Comparison of ENCODE assay signal across 20 cellular contexts in genomic region chr18:39602112-39602511, GRCh38.
"Had no signal": no experiment of that assay in that cellular context is flagged by ENCODE, and none has a peak within 500 bp of the region (broad histone marks: within the 10 kb centered on the region; RNA-seq: fewer than 3 reads in every experiment).

No MANE protein-coding gene starts in this region.

- H3K9me3 ChIP-seq: right lobe of liver, tibial nerve had no signal

- H3K27me3 ChIP-seq: right lobe of liver, tibial nerve had no signal

- H3K4me1 ChIP-seq: right lobe of liver, tibial nerve had no signal

- H3K4me1 Mint-ChIP-seq: activated CD4-positive, alpha-beta T cell treated with anti-CD3 and anti-CD28 coated beads, Interleukin-2, amount 10 ng/mL, durations not matched to agents 7 days and 5 days; activated naive CD4-positive, alpha-beta T cell treated with anti-CD3 and anti-CD28 coated beads, Interleukin-2, amount 10 ng/mL, durations not matched to agents 7 days and 5 days; activated naive CD8-positive, alpha-beta T cell treated with anti-CD3 and anti-CD28 coated beads, Interleukin-2, amount 50 U/mL, for 24 hours; memory B cell had no signal

- H3K27ac Mint-ChIP-seq: activated CD4-positive, alpha-beta T cell treated with anti-CD3 and anti-CD28 coated beads, Interleukin-2, amount 10 ng/mL, durations not matched to agents 7 days and 5 days; activated CD8-positive, alpha-beta T cell treated with anti-CD3 and anti-CD28 coated beads, Interleukin-2, amount 10 ng/mL, durations not matched to agents 7 days and 5 days; activated naive CD4-positive, alpha-beta T cell treated with anti-CD3 and anti-CD28 coated beads, Interleukin-2, amount 10 ng/mL, durations not matched to agents 7 days and 5 days; activated naive CD8-positive, alpha-beta T cell treated with anti-CD3 and anti-CD28 coated beads, Interleukin-2, amount 50 U/mL, for 24 hours; memory B cell; stimulated activated naive CD8-positive, alpha-beta T cell treated with anti-CD3 and anti-CD28 coated beads, Interleukin-15, Interleukin-2, amounts not matched to agents 100 ng/mL and 50 ng/mL, for 24 hours had no signal

- H3K27ac ChIP-seq: right lobe of liver, tibial nerve had no signal

- DNase-seq: activated CD4-positive, alpha-beta T cell treated with anti-CD3 and anti-CD28 coated beads, Interleukin-2, amount 10 ng/mL, durations not matched to agents 7 days and 5 days; activated CD8-positive, alpha-beta T cell treated with anti-CD3 and anti-CD28 coated beads, Interleukin-2, amount 10 ng/mL, durations not matched to agents 7 days and 5 days; activated naive CD4-positive, alpha-beta T cell treated with anti-CD3 and anti-CD28 coated beads, Interleukin-2, amount 10 ng/mL, durations not matched to agents 7 days and 5 days; activated naive CD8-positive, alpha-beta T cell treated with anti-CD3 and anti-CD28 coated beads, Interleukin-2, amount 50 U/mL, for 24 hours; activated T-cell treated with anti-CD3 and anti-CD28 coated beads, Interleukin-2, amount 50 U/mL, for 4 hours; aorta; cerebellar nuclear complex; cortex of kidney; head of caudate nucleus; kidney glomerular epithelial cell; left ventricle myocardium superior; right lobe of liver; small intestine; stimulated activated CD4-positive, alpha-beta T cell treated with anti-CD3 and anti-CD28 coated beads, Interleukin-15, amount 100 ng/mL, for 24 hours; stimulated activated CD4-positive, alpha-beta T cell treated with anti-CD3 and anti-CD28 coated beads, Interleukin-2, amount 100 ng/mL, for 48 hours; T1000 had no signal

- H3K36me3 Mint-ChIP-seq: activated naive CD4-positive, alpha-beta T cell treated with anti-CD3 and anti-CD28 coated beads, Interleukin-2, amount 10 ng/mL, durations not matched to agents 7 days and 5 days; memory B cell had no signal

- H3K27me3 Mint-ChIP-seq: activated CD4-positive, alpha-beta T cell treated with anti-CD3 and anti-CD28 coated beads, Interleukin-2, amount 10 ng/mL, durations not matched to agents 7 days and 5 days; activated naive CD4-positive, alpha-beta T cell treated with anti-CD3 and anti-CD28 coated beads, Interleukin-2, amount 10 ng/mL, durations not matched to agents 7 days and 5 days; activated naive CD8-positive, alpha-beta T cell treated with anti-CD3 and anti-CD28 coated beads, Interleukin-2, amount 50 U/mL, for 24 hours; memory B cell; stimulated activated naive CD8-positive, alpha-beta T cell treated with anti-CD3 and anti-CD28 coated beads, Interleukin-15, Interleukin-2, amounts not matched to agents 100 ng/mL and 50 ng/mL, for 24 hours had no signal

- H3K9me3 Mint-ChIP-seq: activated CD4-positive, alpha-beta T cell treated with anti-CD3 and anti-CD28 coated beads, Interleukin-2, amount 10 ng/mL, durations not matched to agents 7 days and 5 days; activated naive CD4-positive, alpha-beta T cell treated with anti-CD3 and anti-CD28 coated beads, Interleukin-2, amount 10 ng/mL, durations not matched to agents 7 days and 5 days had no signal

- ATAC-seq: activated CD4-positive, CD25-positive, alpha-beta regulatory T cell treated with anti-CD3 and anti-CD28 coated beads, Interleukin-2, amount 50 U/mL, for 24 hours; activated CD8-positive, alpha-beta T cell treated with anti-CD3 and anti-CD28 coated beads, Interleukin-2, amount 10 ng/mL, durations not matched to agents 7 days and 5 days; activated naive CD8-positive, alpha-beta T cell treated with anti-CD3 and anti-CD28 coated beads, Interleukin-2, amount 50 U/mL, for 24 hours; activated T-cell treated with anti-CD3 and anti-CD28 coated beads, Interleukin-2, amount 50 U/mL, for 4 hours; left ventricle myocardium superior; right lobe of liver had no signal

- H3K4me3 Mint-ChIP-seq: activated CD4-positive, alpha-beta T cell treated with anti-CD3 and anti-CD28 coated beads, Interleukin-2, amount 10 ng/mL, durations not matched to agents 7 days and 5 days; activated CD8-positive, alpha-beta T cell treated with anti-CD3 and anti-CD28 coated beads, Interleukin-2, amount 10 ng/mL, durations not matched to agents 7 days and 5 days; activated naive CD4-positive, alpha-beta T cell treated with anti-CD3 and anti-CD28 coated beads, Interleukin-2, amount 10 ng/mL, durations not matched to agents 7 days and 5 days; activated naive CD8-positive, alpha-beta T cell treated with anti-CD3 and anti-CD28 coated beads, Interleukin-2, amount 50 U/mL, for 24 hours; activated T-cell treated with anti-CD3 and anti-CD28 coated beads, Interleukin-2, amount 50 U/mL, for 4 hours; memory B cell; stimulated activated naive CD8-positive, alpha-beta T cell treated with anti-CD3 and anti-CD28 coated beads, Interleukin-15, Interleukin-2, amounts not matched to agents 100 ng/mL and 50 ng/mL, for 24 hours had no signal
